In the genomic region with DNA sequence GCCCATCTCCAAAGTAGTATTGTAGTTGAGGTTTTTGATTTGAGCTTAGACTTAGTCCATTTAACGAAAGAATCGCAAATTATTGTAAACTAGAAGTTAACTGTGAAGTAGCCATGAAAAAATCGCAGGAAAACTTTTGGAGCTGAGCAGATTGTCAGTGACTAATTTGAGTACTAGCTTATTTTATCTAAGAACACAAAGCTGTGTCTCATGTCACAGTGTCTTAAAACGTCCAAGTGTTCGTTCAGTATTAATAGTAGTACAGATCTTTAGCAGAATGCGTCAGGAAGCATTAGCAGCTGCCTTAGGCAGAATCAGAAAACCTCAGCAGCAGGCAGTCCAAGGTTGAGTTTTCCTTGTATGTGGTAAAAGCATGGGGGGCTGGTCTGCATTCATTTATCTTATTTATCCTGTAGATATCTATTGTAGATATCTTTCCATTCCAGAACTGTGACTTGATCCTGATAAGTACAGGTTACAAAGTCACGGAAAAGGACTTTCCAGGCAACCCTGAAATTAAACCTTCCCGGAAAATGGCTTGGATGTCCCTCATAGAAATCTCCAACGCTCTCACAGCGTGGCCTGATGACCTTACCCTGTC, we compare ENCODE assay signal across 25 cellular contexts. TPM values are rescaled to one million over a fixed set of nuclear protein-coding genes. Genes with fewer than 3 reads are reported as not detected.
"Had no signal": no experiment of that assay in that cellular context is flagged by ENCODE, and none has a peak within 500 bp of the region (broad histone marks: within the 10 kb centered on the region; RNA-seq: fewer than 3 reads in every experiment).

No MANE protein-coding gene starts in this region.

- H3K27ac ChIP-seq: body of pancreas, right lobe of liver, thyroid gland had no signal

- H3K27me3 ChIP-seq: body of pancreas, right lobe of liver, thyroid gland had no signal

- ATAC-seq: activated T-cell treated with anti-CD3 and anti-CD28 coated beads, Interleukin-2, amount 50 U/mL, for 72 hours; body of pancreas; esophagus mucosa; right lobe of liver; stimulated activated naive B cell treated with anti-CD40 and anti-IgM and Interleukin-4, amounts not matched to agents 10 μg/mL and 1 μg/mL and 100 μg/mL, for 72 hours; T-helper 17 cell had no signal

- H3K36me3 ChIP-seq: right lobe of liver, thyroid gland had no signal

- H3K4me3 ChIP-seq: body of pancreas, right lobe of liver, thyroid gland had no signal

- DNase-seq: activated B cell treated with CpG ODN at 0.5 μM for 24 hours; activated CD4-positive, alpha-beta T cell treated with anti-CD3 and anti-CD28 coated beads for 4 hours; activated CD4-positive, alpha-beta T cell treated with anti-CD3 and anti-CD28 coated beads, Interleukin-2, amount 50 U/mL, for 48 hours; activated effector memory CD4-positive, alpha-beta T cell treated with Interleukin-2 at 50 U/mL for 16 hours; activated naive CD4-positive, alpha-beta T cell treated with anti-CD3 and anti-CD28 coated beads, Interleukin-2, amount 50 U/mL, for 16 hours; activated T-cell treated with anti-CD3 and anti-CD28 coated beads, Interleukin-2, amount 50 U/mL, for 72 hours; body of pancreas; caudate nucleus; dermis blood vessel endothelial cell; effector memory CD4-positive, alpha-beta T cell; islet precursor cell; left cardiac atrium; naive B cell; occipital lobe; right lobe of liver; small intestine; stimulated activated CD4-positive, alpha-beta T cell treated with anti-CD3 and anti-CD28 coated beads, Interleukin-15, amount 100 ng/mL, for 24 hours; stimulated activated naive B cell treated with anti-CD40 and anti-IgM and Interleukin-4, amounts not matched to agents 10 μg/mL and 1 μg/mL and 100 μg/mL, for 72 hours; SW 1271; T-helper 17 cell; thyroid gland had no signal

- H3K4me1 ChIP-seq: body of pancreas, right lobe of liver, thyroid gland had no signal

- H3K9me3 ChIP-seq: body of pancreas, right lobe of liver, thyroid gland had no signal

RNA-seq across cellular contexts. Expression of a gene that starts 48.9 kb away (rescaled TPM):
- total RNA-seq: endothelial cell of umbilical vein, frontal cortex, neural crest cell had no signal
